18 cellular contexts compared by ENCODE assay signal in genomic region chr2:75716406-75716805, GRCh38. TPM values are rescaled to one million over a fixed set of nuclear protein-coding genes. Genes with fewer than 3 reads are reported as not detected.
A peak's percentile ranks its signal among the peaks of the same experiment; 100 is the strongest.
DNase-seq lines count a peak whose midpoint lies in the region; FAIRE-seq and TF ChIP-seq lines count a peak whose summit lies in the region.
"Had no signal": no experiment of that assay in that cellular context is flagged by ENCODE, and none has a peak within 500 bp of the region (broad histone marks: within the 10 kb centered on the region; RNA-seq: fewer than 3 reads in every experiment).

No MANE protein-coding gene starts in this region.

- H3K27me3 Mint-ChIP-seq in activated naive CD8-positive, alpha-beta T cell treated with anti-CD3 and anti-CD28 coated beads for 36 hours = peaks cover 4% of the 10 kb centered on the region
- H3K27me3 Mint-ChIP-seq: progenitor cell of endocrine pancreas had no signal

- FAIRE-seq in A204.1 (lab: Jason Lieb, UNC) (peak; percentile 88), G401.6 (lab: Jason Lieb, UNC) (peak; percentile 40)
- FAIRE-seq: RCC 7860 had no signal

- H3K4me1 Mint-ChIP-seq in activated naive CD8-positive, alpha-beta T cell treated with anti-CD3 and anti-CD28 coated beads for 36 hours = no peaks in the 10 kb centered on the region

- H3K27me3 ChIP-seq in effector memory CD4-positive, alpha-beta T cell (replicated peaks; ENCODE audit: control insufficient read depth, insufficient read depth, low read length, poor library complexity, severe bottlenecking) = no peaks in the 10 kb centered on the region
- H3K27me3 ChIP-seq: brain microvascular endothelial cell had no signal

- TF ChIP-seq CTCF in fibroblast of mammary gland (conservative IDR thresholded peaks at IDR 0.05; ENCODE audit: control insufficient read depth, insufficient read depth, low read depth, low read length) = no peak

- no peaks in the 10 kb centered on the region for H3K36me3 ChIP-seq in effector memory CD4-positive, alpha-beta T cell (ENCODE audit: control insufficient read depth, insufficient read depth, low read length)
- H3K36me3 ChIP-seq: brain microvascular endothelial cell had no signal

- H3K36me3 Mint-ChIP-seq in activated naive CD8-positive, alpha-beta T cell treated with anti-CD3 and anti-CD28 coated beads for 36 hours = peaks cover 10% of the 10 kb centered on the region
- H3K36me3 Mint-ChIP-seq: stimulated activated effector memory CD8-positive, alpha-beta T cell treated with anti-CD3 and anti-CD28 coated beads, Interleukin-12 subunit alpha, Interleukin-12 subunit beta, amount 100 ng/mL, for 72 hours had no signal

- H3K9me3 Mint-ChIP-seq in activated naive CD8-positive, alpha-beta T cell treated with anti-CD3 and anti-CD28 coated beads for 36 hours = peaks cover 1% of the 10 kb centered on the region
- H3K9me3 Mint-ChIP-seq: activated CD4-positive, alpha-beta memory T cell treated with anti-CD3 and anti-CD28 coated beads, Interleukin-2, amount 10 ng/mL, durations not matched to agents 7 days and 5 days; stimulated activated effector memory CD8-positive, alpha-beta T cell treated with anti-CD3 and anti-CD28 coated beads, Interleukin-12 subunit alpha, Interleukin-12 subunit beta, amount 100 ng/mL, for 72 hours; T-helper 2 cell treated with Interferon-gamma antibody and Interleukin-4, amounts not matched to agents 5 μg/mL and 100 μg/mL, for 36 hours had no signal

- H3K27ac ChIP-seq in effector memory CD4-positive, alpha-beta T cell (ENCODE audit: insufficient read depth, low read length, poor library complexity, severe bottlenecking) = no peak overlapping the region
- H3K27ac ChIP-seq: brain microvascular endothelial cell had no signal

- intact Hi-C loops in posterior vena cava (cut with DNase I) = no loop called here

- no peak overlapping the region for H3K27ac Mint-ChIP-seq in activated naive CD8-positive, alpha-beta T cell treated with anti-CD3 and anti-CD28 coated beads for 36 hours
- H3K27ac Mint-ChIP-seq: activated CD4-positive, alpha-beta memory T cell treated with anti-CD3 and anti-CD28 coated beads, Interleukin-2, amount 10 ng/mL, durations not matched to agents 7 days and 5 days; progenitor cell of endocrine pancreas; stimulated activated effector memory CD8-positive, alpha-beta T cell treated with anti-CD3 and anti-CD28 coated beads, Interleukin-12 subunit alpha, Interleukin-12 subunit beta, amount 100 ng/mL, for 72 hours; T-helper 2 cell treated with Interferon-gamma antibody and Interleukin-4, amounts not matched to agents 5 μg/mL and 100 μg/mL, for 36 hours had no signal

- no peaks in the 10 kb centered on the region for H3K4me1 ChIP-seq in effector memory CD4-positive, alpha-beta T cell (ENCODE audit: control insufficient read depth, insufficient read depth, low read length, poor library complexity, severe bottlenecking)

- H3K4me3 Mint-ChIP-seq in activated naive CD8-positive, alpha-beta T cell treated with anti-CD3 and anti-CD28 coated beads for 36 hours = no peak overlapping the region
- H3K4me3 Mint-ChIP-seq: activated CD4-positive, alpha-beta memory T cell treated with anti-CD3 and anti-CD28 coated beads, Interleukin-2, amount 10 ng/mL, durations not matched to agents 7 days and 5 days; stimulated activated effector memory CD8-positive, alpha-beta T cell treated with anti-CD3 and anti-CD28 coated beads, Interleukin-12 subunit alpha, Interleukin-12 subunit beta, amount 100 ng/mL, for 72 hours; T-helper 2 cell treated with Interferon-gamma antibody and Interleukin-4, amounts not matched to agents 5 μg/mL and 100 μg/mL, for 36 hours had no signal

- DNase-seq in OCI-M1 (lab: John Stamatoyannopoulos, UW) (peak; percentile 66), fibroblast of mammary gland (ENCODE audit: low read depth) (peak; percentile 20), DMS53 treated with DMSO at 0.1 percent for 48 hours (lab: John Stamatoyannopoulos, UW; ENCODE audit: unreplicated experiment) (no peak), posterior vena cava (ENCODE audit: low spot score) (no peak)
- DNase-seq in activated naive CD8-positive, alpha-beta T cell treated with anti-CD3 and anti-CD28 coated beads for 36 hours = no peak
- DNase-seq in effector memory CD4-positive, alpha-beta T cell = no peak
- DNase-seq: activated CD4-positive, alpha-beta memory T cell treated with anti-CD3 and anti-CD28 coated beads, Interleukin-2, amount 10 ng/mL, durations not matched to agents 7 days and 5 days; activated gamma-delta T cell; brain microvascular endothelial cell; GF-D8; KBM-7; stimulated activated CD4-positive, alpha-beta T cell treated with anti-CD3 and anti-CD28 coated beads, Interleukin-1b, Interleukin-23, amount 100 ng/mL, for 48 hours had no signal

- H3K4me3 ChIP-seq in fibroblast of mammary gland (ENCODE audit: control insufficient read depth, low read depth, low read length) = no peak overlapping the region
- no peak overlapping the region for H3K4me3 ChIP-seq in effector memory CD4-positive, alpha-beta T cell (ENCODE audit: insufficient read depth, low read depth, low read length, poor library complexity, severe bottlenecking)

- H3K9me3 ChIP-seq in effector memory CD4-positive, alpha-beta T cell (ENCODE audit: control insufficient read depth, low read length) = no peaks in the 10 kb centered on the region

RNA-seq across cellular contexts. Expression of gene GCFC2, which starts 5.7 kb away (rescaled TPM):
- total RNA-seq in activated naive CD8-positive, alpha-beta T cell treated with anti-CD3 and anti-CD28 coated beads for 36 hours = 10 to 100 TPM; 33.8 to 38.4 TPM
- 10 to 100 TPM; 18.6 to 21.3 TPM for total RNA-seq in posterior vena cava

Comparison
In these comparisons a context has a peak if more than half of its experiments do, and no peak if none do; other contexts are left out.
1. DNase-seq: peak in OCI-M1 (single experiment) and fibroblast of mammary gland (single experiment); none in activated naive CD8-positive, alpha-beta T cell treated with anti-CD3 and anti-CD28 coated beads for 36 hours (single experiment), effector memory CD4-positive, alpha-beta T cell (0 of 3), DMS53 treated with DMSO at 0.1 percent for 48 hours (single experiment) and posterior vena cava (single experiment).